ENCODE assay signal across 8 cellular contexts in the genomic region with DNA sequence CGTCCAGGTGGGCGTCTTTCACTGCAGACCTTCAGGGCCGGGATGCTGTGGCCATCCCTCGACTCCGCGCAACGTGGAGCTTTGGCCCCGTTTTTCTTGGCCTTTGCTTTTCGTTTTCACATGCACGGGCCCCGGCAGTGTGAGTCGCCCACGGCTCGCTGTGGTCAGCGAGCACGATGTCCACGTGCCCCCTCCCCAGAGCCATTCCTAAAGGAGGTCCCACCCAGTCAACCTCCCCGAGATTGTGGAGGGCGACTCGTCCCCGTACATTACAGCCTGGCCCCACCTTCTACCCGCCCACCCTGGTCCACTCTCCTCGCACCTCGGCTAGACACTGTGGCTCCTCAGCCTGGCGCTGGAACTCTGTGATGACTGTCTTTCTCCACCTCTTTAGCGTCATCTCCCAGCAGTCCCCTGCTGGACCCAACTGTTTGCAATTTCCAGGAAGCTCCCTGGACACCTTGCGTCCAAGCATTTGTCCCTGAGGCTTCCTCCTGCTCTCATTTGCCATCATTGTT. TPM values are rescaled to one million over a fixed set of nuclear protein-coding genes. Genes with fewer than 3 reads are reported as not detected.
DNase-seq lines count a peak whose midpoint lies in the region; ATAC-seq and TF ChIP-seq lines count a peak whose summit lies in the region.

No MANE protein-coding gene starts in this region.

- no peaks in the 10 kb centered on the region for H4K20me1 ChIP-seq in OCI-LY7 (ENCODE audit: insufficient read depth, low read length)

- peak overlapping the region; percentile 48; the same call in 1 of the 2 replicates for H2AFZ ChIP-seq in OCI-LY7 (ENCODE audit: low read length)

- intact Hi-C loops in OCI-LY7 (cut with micrococcal nuclease; ENCODE audit: unreplicated experiment): loop anchor here (5.0 kb wide), 1 partner anchor 129 kb away; no protein-coding TSS in a partner anchor

- peak overlapping the region; percentile 92 for H3K4me2 ChIP-seq in OCI-LY7 (ENCODE audit: low read length)

- WGBS in ectodermal cell, 2 experiments: 11 to 12% methylated on average over 27 of the region's 27 CpGs

- H3K27me3 Mint-ChIP-seq in T-helper 1 cell treated with Interleukin-12 subunit alpha and Interleukin-12 subunit beta and Interleukin-4 antibody, amounts not matched to agents 30 μg/mL and 1 μg/mL, for 36 hours (ENCODE audit: low read depth): no peaks in the 10 kb centered on the region

- H3K36me3 ChIP-seq in OCI-LY7 (ENCODE audit: insufficient read depth, low read length): peaks cover 19% of the 10 kb centered on the region
- H3K36me3 ChIP-seq in ectodermal cell (ENCODE audit: control insufficient read depth, insufficient read depth, low read length): no peaks in the 10 kb centered on the region
- no peaks in the 10 kb centered on the region for H3K36me3 ChIP-seq in mucosa of stomach (ENCODE audit: control insufficient read depth, insufficient read depth, low read length)

- ATAC-seq in GM18909 (IDR thresholded peaks at IDR 0.05; ENCODE audit: poor library complexity, unreplicated experiment): no peak

- TF ChIP-seq CTCF in OCI-LY7 (conservative IDR thresholded peaks at IDR 0.05; ENCODE audit: low read length): no peak

- H3K9me3 ChIP-seq in OCI-LY7 (ENCODE audit: low read length) (no peaks in the 10 kb centered on the region), ectodermal cell (ENCODE audit: control insufficient read depth, low read length) (no peaks in the 10 kb centered on the region), mucosa of stomach (ENCODE audit: control insufficient read depth, low read length) (no peaks in the 10 kb centered on the region)

- H3K4me3 ChIP-seq in OCI-LY7 (ENCODE audit: low read depth, low read length, poor library complexity, severe bottlenecking) (peak overlapping the region; percentile 75), ectodermal cell (ENCODE audit: insufficient read depth, low read depth, low read length) (peak overlapping the region; percentile 72), mucosa of stomach (ENCODE audit: low read length) (peak overlapping the region; percentile 83)

- H3K27ac Mint-ChIP-seq in T-helper 1 cell treated with Interleukin-12 subunit alpha and Interleukin-12 subunit beta and Interleukin-4 antibody, amounts not matched to agents 30 μg/mL and 1 μg/mL, for 36 hours: peak overlapping the region; percentile 95

- H3K27me3 ChIP-seq in ectodermal cell (ENCODE audit: control insufficient read depth, insufficient read depth, low read length, poor library complexity, severe bottlenecking) (no peaks in the 10 kb centered on the region), mucosa of stomach (ENCODE audit: control insufficient read depth, insufficient read depth, low read length) (no peaks in the 10 kb centered on the region)

- H3K4me3 Mint-ChIP-seq in T-helper 1 cell treated with Interleukin-12 subunit alpha and Interleukin-12 subunit beta and Interleukin-4 antibody, amounts not matched to agents 30 μg/mL and 1 μg/mL, for 36 hours: peak overlapping the region; percentile 88

- no peaks in the 10 kb centered on the region for H3K79me2 ChIP-seq in OCI-LY7 (ENCODE audit: insufficient read depth, low read depth, low read length)

- H3K4me1 ChIP-seq in OCI-LY7 (ENCODE audit: insufficient read depth, low read length, poor library complexity, severe bottlenecking): peaks cover 20% of the 10 kb centered on the region
- H3K4me1 ChIP-seq in ectodermal cell (ENCODE audit: control insufficient read depth, insufficient read depth, low read length): no peaks in the 10 kb centered on the region
- H3K4me1 ChIP-seq in mucosa of stomach (ENCODE audit: control insufficient read depth, insufficient read depth, low read length): peaks cover 11% of the 10 kb centered on the region

- POLR2A ChIA-PET in OCI-LY7 (lab: Charles Lee): no interaction called here

- DNase-seq in T-helper 1 cell (no peak), OCI-LY7 (ENCODE audit: low spot score) (no peak), kidney glomerular epithelial cell (lab: John Stamatoyannopoulos, UW) (no peak)
- no peak for DNase-seq in activated CD8-positive, alpha-beta memory T cell treated with anti-CD3 and anti-CD28 coated beads for 24 hours

- peaks cover 21% of the 10 kb centered on the region for H3K4me1 Mint-ChIP-seq in T-helper 1 cell treated with Interleukin-12 subunit alpha and Interleukin-12 subunit beta and Interleukin-4 antibody, amounts not matched to agents 30 μg/mL and 1 μg/mL, for 36 hours (ENCODE audit: low read depth)

- H3K9me2 ChIP-seq in OCI-LY7 (ENCODE audit: insufficient read depth, low read length): no peaks in the 10 kb centered on the region

- no TSS peak for BruUV-seq in OCI-LY7 (replicated peaks; lab: Mats Ljungman, UMichigan)

- peak overlapping the region; percentile 77 for H3K27ac ChIP-seq in OCI-LY7 (ENCODE audit: low read depth, low read length, poor library complexity, severe bottlenecking)
- peak overlapping the region; percentile 64 for H3K27ac ChIP-seq in ectodermal cell (ENCODE audit: insufficient read depth, low read depth, low read length, poor library complexity, severe bottlenecking)

- peak overlapping the region; percentile 75 for H3K9ac ChIP-seq in mucosa of stomach (ENCODE audit: low read length)

- H3K36me3 Mint-ChIP-seq in T-helper 1 cell treated with Interleukin-12 subunit alpha and Interleukin-12 subunit beta and Interleukin-4 antibody, amounts not matched to agents 30 μg/mL and 1 μg/mL, for 36 hours (ENCODE audit: low read depth): peaks cover 6% of the 10 kb centered on the region

- no peaks in the 10 kb centered on the region for H3K9me3 Mint-ChIP-seq in T-helper 1 cell treated with Interleukin-12 subunit alpha and Interleukin-12 subunit beta and Interleukin-4 antibody, amounts not matched to agents 30 μg/mL and 1 μg/mL, for 36 hours

- CTCF ChIA-PET in OCI-LY7 (lab: Charles Lee; ENCODE audit: unreplicated experiment): no interaction called here

RNA-seq across cellular contexts. Expression of gene ZNF446, which starts 0.4 kb away (rescaled TPM):
- total RNA-seq in OCI-LY7 (2014; rRNA removed; shearing (Covaris generic)): 8.0 and 9.9 TPM in 2 replicates
- total RNA-seq in OCI-LY7 (2022): 11.0 and 11.1 TPM in 2 replicates
- polyA plus RNA-seq in ectodermal cell (2013, experiment 1 of 4): 10.7 TPM
- 11.9 TPM for polyA plus RNA-seq in ectodermal cell (2013, experiment 2 of 4)
- polyA plus RNA-seq in ectodermal cell (2013, experiment 3 of 4): 8.9 TPM
- polyA plus RNA-seq in ectodermal cell (2013, experiment 4 of 4): 11.8 TPM

RNA-seq across cellular contexts. Expression of gene ZNF324, which starts 9.7 kb away (rescaled TPM):
- total RNA-seq in OCI-LY7 (2014; rRNA removed; shearing (Covaris generic)): 16.5 and 23.3 TPM in 2 replicates
- total RNA-seq in OCI-LY7 (2022): 11.9 and 13.2 TPM in 2 replicates
- 7.3 TPM for polyA plus RNA-seq in ectodermal cell (2013, experiment 1 of 4)
- 9.5 TPM for polyA plus RNA-seq in ectodermal cell (2013, experiment 2 of 4)
- 6.1 TPM for polyA plus RNA-seq in ectodermal cell (2013, experiment 3 of 4)
- 7.4 TPM for polyA plus RNA-seq in ectodermal cell (2013, experiment 4 of 4)

RNA-seq across cellular contexts. Expression of gene ZNF324B, which starts 25.1 kb away (rescaled TPM):
- 10.6 and 13.8 TPM in 2 replicates for total RNA-seq in OCI-LY7 (2014; rRNA removed; shearing (Covaris generic))
- 13.5 and 14.5 TPM in 2 replicates for total RNA-seq in OCI-LY7 (2022)
- polyA plus RNA-seq in ectodermal cell (2013, experiment 1 of 4): 2.4 TPM
- 3.3 TPM for polyA plus RNA-seq in ectodermal cell (2013, experiment 2 of 4)
- 1.9 TPM for polyA plus RNA-seq in ectodermal cell (2013, experiment 3 of 4)
- polyA plus RNA-seq in ectodermal cell (2013, experiment 4 of 4): 2.9 TPM

RNA-seq across cellular contexts. Expression of gene SLC27A5, which starts 35.2 kb away (rescaled TPM):
- total RNA-seq in OCI-LY7 (2014; rRNA removed; shearing (Covaris generic)): 28.0 and 44.1 TPM in 2 replicates
- total RNA-seq in OCI-LY7 (2022): 29.4 and 29.8 TPM in 2 replicates
- 14.0 TPM for polyA plus RNA-seq in ectodermal cell (2013, experiment 1 of 4)
- polyA plus RNA-seq in ectodermal cell (2013, experiment 2 of 4): 14.3 TPM
- polyA plus RNA-seq in ectodermal cell (2013, experiment 3 of 4): 13.0 TPM
- polyA plus RNA-seq in ectodermal cell (2013, experiment 4 of 4): 11.1 TPM

RNA-seq across cellular contexts. Expression of gene ZNF132, which starts 36.6 kb away (rescaled TPM):
- total RNA-seq in OCI-LY7 (2014; rRNA removed; shearing (Covaris generic)): not detected in 2 replicates
- not detected in 2 replicates for total RNA-seq in OCI-LY7 (2022)
- 2.9 TPM for polyA plus RNA-seq in ectodermal cell (2013, experiment 1 of 4)
- polyA plus RNA-seq in ectodermal cell (2013, experiment 2 of 4): 3.7 TPM
- 3.6 TPM for polyA plus RNA-seq in ectodermal cell (2013, experiment 3 of 4)
- polyA plus RNA-seq in ectodermal cell (2013, experiment 4 of 4): 3.8 TPM
